Comparison of ENCODE assay signal across 19 cellular contexts in the genomic region with DNA sequence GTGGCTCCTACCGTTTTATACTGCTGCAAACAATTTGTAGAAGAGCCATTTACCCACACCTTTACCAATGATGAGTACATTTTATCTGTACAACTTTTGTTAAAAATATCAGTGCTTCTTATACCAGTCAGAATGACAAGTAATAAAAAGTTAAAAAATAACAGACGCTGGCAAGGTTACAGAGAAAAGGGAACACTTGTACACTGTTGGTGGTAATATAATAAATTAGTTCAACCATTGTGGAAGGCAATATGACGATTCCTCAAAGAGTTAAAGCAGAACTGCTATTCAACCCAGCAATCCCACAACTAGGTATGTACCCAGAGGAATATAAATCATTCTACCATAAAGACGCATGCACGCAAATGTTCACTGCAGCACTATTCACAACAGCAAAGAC. TPM values are rescaled to one million over a fixed set of nuclear protein-coding genes. Genes with fewer than 3 reads are reported as not detected.
DNase-seq lines count a peak whose midpoint lies in the region; ATAC-seq and TF ChIP-seq lines count a peak whose summit lies in the region.
"Had no signal": no experiment of that assay in that cellular context is flagged by ENCODE, and none has a peak within 500 bp of the region (broad histone marks: within the 10 kb centered on the region; RNA-seq: fewer than 3 reads in every experiment).

No MANE protein-coding gene starts in this region.

- ATAC-seq in gastroesophageal sphincter (no peak), PC-3 (no peak)
- ATAC-seq: A549 had no signal

- H3K27me3 ChIP-seq in duodenal mucosa (ENCODE audit: control insufficient read depth in 1 of 2, insufficient read depth in 2 of 2, low read length in 2 of 2) (no peaks in the 10 kb centered on the region), gastroesophageal sphincter (no peaks in the 10 kb centered on the region), muscle layer of colon (ENCODE audit: control insufficient read depth in 1 of 2, insufficient read depth in 2 of 2, low read length in 2 of 2) (no peaks in the 10 kb centered on the region), stomach smooth muscle (ENCODE audit: control insufficient read depth in 1 of 2, insufficient read depth in 2 of 2, low read length in 2 of 2) (no peaks in the 10 kb centered on the region), PC-3 (ENCODE audit: low read length) (peaks cover 53% of the 10 kb centered on the region)

- WGBS in gastroesophageal sphincter (ENCODE audit: low coverage in 1 of 2), 2 donors: 21 to 43% methylated on average over 5 of the region's 5 CpGs

- POLR2A ChIA-PET in PC-3 (lab: Charles Lee; ENCODE audit: unreplicated experiment): no interaction called here

- no peaks in the 10 kb centered on the region for H3K36me3 ChIP-seq in duodenal mucosa (ENCODE audit: control insufficient read depth in 1 of 2, insufficient read depth in 2 of 2, low read length in 2 of 2)
- no peaks in the 10 kb centered on the region for H3K36me3 ChIP-seq in gastroesophageal sphincter
- H3K36me3 ChIP-seq in muscle layer of colon (ENCODE audit: insufficient read depth, low read length): no peaks in the 10 kb centered on the region
- H3K36me3 ChIP-seq in stomach smooth muscle (ENCODE audit: control insufficient read depth in 2 of 2, insufficient read depth in 2 of 2, low read length in 2 of 2): no peaks in the 10 kb centered on the region
- no peaks in the 10 kb centered on the region for H3K36me3 ChIP-seq in PC-3 (ENCODE audit: low read depth, low read length)
- H3K36me3 ChIP-seq: BE2C had no signal

- CTCF ChIA-PET in PC-3 (lab: Charles Lee): no interaction called here

- TF ChIP-seq CTCF in gastroesophageal sphincter (IDR thresholded peaks at IDR 0.05): no peak
- TF ChIP-seq CTCF in PC-3 (conservative IDR thresholded peaks at IDR 0.05; ENCODE audit: low read depth, low read length): no peak

- no peak overlapping the region for H2AFZ ChIP-seq in PC-3 (ENCODE audit: low read length)

- no peaks in the 10 kb centered on the region for H3K9me2 ChIP-seq in PC-3 (replicated peaks; ENCODE audit: low read length)

- H3K4me2 ChIP-seq in PC-3 (ENCODE audit: low read length): no peak overlapping the region
- H3K4me2 ChIP-seq: A549 had no signal

- no peak for DNase-seq in activated effector memory CD4-positive, alpha-beta T cell treated with anti-CD3 and anti-CD28 coated beads, Interleukin-2, amount 50 U/mL, for 16 hours
- DNase-seq in mesenteric fat pad (ENCODE audit: low spot score) (no peak), PC-3 (no peak)
- no peak for DNase-seq in stimulated activated CD4-positive, alpha-beta T cell treated with anti-CD3 and anti-CD28 coated beads, Interleukin-12 subunit alpha, Interleukin-12 subunit beta, amount 100 ng/mL, for 4 hours
- DNase-seq: BE2C; CD4-positive, alpha-beta memory T cell; COR-L47; DND-41; GF-D8; HCEC 1CT; HFFc6; IMR-90 had no signal

- H4K20me1 ChIP-seq in PC-3 (ENCODE audit: low read length): no peaks in the 10 kb centered on the region

- H3F3A ChIP-seq in PC-3 (ENCODE audit: low read length, unreplicated experiment): no peaks in the 10 kb centered on the region

- H3K4me3 ChIP-seq in duodenal mucosa (ENCODE audit: low read depth in 1 of 2, low read length in 2 of 2): peak overlapping the region; percentile 11 to 34
- peak overlapping the region; percentile 19 to 21 for H3K4me3 ChIP-seq in gastroesophageal sphincter
- H3K4me3 ChIP-seq in muscle layer of colon (ENCODE audit: low read depth in 1 of 2, low read length in 2 of 2): peak overlapping the region in 1 of 2 donors; percentile 64
- H3K4me3 ChIP-seq in stomach smooth muscle (ENCODE audit: low read length in 2 of 2): peak overlapping the region; percentile 62 to 69
- H3K4me3 ChIP-seq in PC-3 (ENCODE audit: low read length): no peak overlapping the region
- H3K4me3 ChIP-seq: A549 had no signal

- H3K9ac ChIP-seq in duodenal mucosa (ENCODE audit: low read depth in 1 of 2, low read length in 2 of 2): no peak overlapping the region
- peak overlapping the region; percentile 68 for H3K9ac ChIP-seq in muscle layer of colon (ENCODE audit: low read length)
- peak overlapping the region in 1 of 2 donors; percentile 69 for H3K9ac ChIP-seq in stomach smooth muscle (ENCODE audit: low read length in 2 of 2)
- H3K9ac ChIP-seq in PC-3 (ENCODE audit: low read length): no peak overlapping the region

- no peaks in the 10 kb centered on the region for H3K79me2 ChIP-seq in PC-3 (ENCODE audit: low read length)

- no peak overlapping the region for H3K27ac ChIP-seq in duodenal mucosa (ENCODE audit: low read depth, low read length)
- peak overlapping the region in 3 of 4 donors; percentile 32 to 40 (median 39) for H3K27ac ChIP-seq in gastroesophageal sphincter
- peak overlapping the region; percentile 38 for H3K27ac ChIP-seq in muscle layer of colon (ENCODE audit: low read depth, low read length)
- H3K27ac ChIP-seq in stomach smooth muscle (ENCODE audit: low read length): peak overlapping the region; percentile 19
- H3K27ac ChIP-seq in PC-3 (ENCODE audit: low read length): no peak overlapping the region
- H3K27ac ChIP-seq: A549, C4-2B, HL-60 had no signal

- TF ChIP-seq EP300 in gastroesophageal sphincter (IDR thresholded peaks at IDR 0.05): no peak

- no TSS peak for BruUV-seq in PC-3 (replicated peaks; lab: Mats Ljungman, UMichigan)

- H3K9me3 ChIP-seq in duodenal mucosa (ENCODE audit: control insufficient read depth in 1 of 2, low read length in 2 of 2) (no peaks in the 10 kb centered on the region), gastroesophageal sphincter (no peaks in the 10 kb centered on the region), muscle layer of colon (ENCODE audit: low read length) (no peaks in the 10 kb centered on the region), stomach smooth muscle (ENCODE audit: control insufficient read depth in 2 of 2, low read length in 2 of 2) (no peaks in the 10 kb centered on the region), PC-3 (ENCODE audit: low read length) (no peaks in the 10 kb centered on the region)
- H3K9me3 ChIP-seq: A549, BE2C had no signal

- H3K4me1 ChIP-seq in duodenal mucosa (ENCODE audit: control insufficient read depth in 1 of 2, insufficient read depth in 2 of 2, low read length in 2 of 2) (peaks cover 0 to 4% of the 10 kb centered on the region in 2 donors), gastroesophageal sphincter (peaks cover 0 to 3% (median 0%) of the 10 kb centered on the region in 3 donors), muscle layer of colon (ENCODE audit: insufficient read depth, low read length) (peaks cover 18% of the 10 kb centered on the region), stomach smooth muscle (ENCODE audit: control insufficient read depth, insufficient read depth, low read length) (peaks cover 4% of the 10 kb centered on the region), PC-3 (ENCODE audit: insufficient read depth, low read length) (no peaks in the 10 kb centered on the region)
- H3K4me1 ChIP-seq: A549, BE2C had no signal

- TF ChIP-seq POLR2A in gastroesophageal sphincter (IDR thresholded peaks at IDR 0.05): no peak

- intact Hi-C loops in PC-3 (cut with micrococcal nuclease): no loop called here

RNA-seq across cellular contexts. Expression of a gene that starts 51.9 kb away (rescaled TPM):
- total RNA-seq in gastroesophageal sphincter: 100 to 1,000 TPM in 3 of 4 donors, 10 to 100 TPM in 1; 49.5 to 176 (median 116) TPM
- total RNA-seq in mesenteric fat pad: 24.0 TPM
- 7.1 TPM in 2 replicates for total RNA-seq in PC-3 (2014; rRNA removed)

Comparison
In these comparisons a context has a peak if more than half of its experiments do, and no peak if none do; other contexts are left out.
1. H3K27ac ChIP-seq: peak in gastroesophageal sphincter (3 of 4), muscle layer of colon (single experiment) and stomach smooth muscle (single experiment); none in duodenal mucosa (single experiment) and PC-3 (single experiment).